ENCODE assay signal across 1 cellular context in the genomic region with DNA sequence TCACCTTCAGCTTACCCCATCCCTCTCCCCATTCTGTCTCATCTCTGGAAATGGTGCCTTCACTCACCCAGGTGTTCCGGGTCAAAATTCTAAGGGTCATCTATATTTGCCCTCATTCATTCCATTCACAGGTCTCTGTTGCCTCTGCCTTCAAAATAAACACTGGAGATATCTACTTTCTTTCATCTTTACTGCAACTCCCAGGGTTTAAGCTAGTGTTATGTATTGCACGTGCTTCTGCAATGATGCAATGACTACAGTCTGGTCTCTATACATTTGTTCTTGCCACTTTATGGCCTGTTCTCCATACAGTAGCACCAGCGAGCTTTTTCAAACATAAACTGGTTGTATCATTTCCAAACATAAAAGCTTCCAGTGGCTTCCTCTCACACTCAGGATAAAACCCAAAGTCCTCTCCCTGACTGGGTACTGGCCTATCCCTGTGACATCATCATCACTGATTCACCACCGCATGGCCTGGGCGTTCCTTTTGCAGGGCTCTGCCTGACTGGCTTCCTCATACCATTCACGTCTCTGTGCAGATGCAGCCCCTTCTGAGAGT.
TF ChIP-seq lines count a peak whose summit lies in the region.

No MANE protein-coding gene starts in this region.

TF ChIP-seq in HepG2, 621 proteins besides CTCF, POLR2A, EP300 and RAD21 (continued from another document and continues in another):
- TF ChIP-seq, protein P1, sequence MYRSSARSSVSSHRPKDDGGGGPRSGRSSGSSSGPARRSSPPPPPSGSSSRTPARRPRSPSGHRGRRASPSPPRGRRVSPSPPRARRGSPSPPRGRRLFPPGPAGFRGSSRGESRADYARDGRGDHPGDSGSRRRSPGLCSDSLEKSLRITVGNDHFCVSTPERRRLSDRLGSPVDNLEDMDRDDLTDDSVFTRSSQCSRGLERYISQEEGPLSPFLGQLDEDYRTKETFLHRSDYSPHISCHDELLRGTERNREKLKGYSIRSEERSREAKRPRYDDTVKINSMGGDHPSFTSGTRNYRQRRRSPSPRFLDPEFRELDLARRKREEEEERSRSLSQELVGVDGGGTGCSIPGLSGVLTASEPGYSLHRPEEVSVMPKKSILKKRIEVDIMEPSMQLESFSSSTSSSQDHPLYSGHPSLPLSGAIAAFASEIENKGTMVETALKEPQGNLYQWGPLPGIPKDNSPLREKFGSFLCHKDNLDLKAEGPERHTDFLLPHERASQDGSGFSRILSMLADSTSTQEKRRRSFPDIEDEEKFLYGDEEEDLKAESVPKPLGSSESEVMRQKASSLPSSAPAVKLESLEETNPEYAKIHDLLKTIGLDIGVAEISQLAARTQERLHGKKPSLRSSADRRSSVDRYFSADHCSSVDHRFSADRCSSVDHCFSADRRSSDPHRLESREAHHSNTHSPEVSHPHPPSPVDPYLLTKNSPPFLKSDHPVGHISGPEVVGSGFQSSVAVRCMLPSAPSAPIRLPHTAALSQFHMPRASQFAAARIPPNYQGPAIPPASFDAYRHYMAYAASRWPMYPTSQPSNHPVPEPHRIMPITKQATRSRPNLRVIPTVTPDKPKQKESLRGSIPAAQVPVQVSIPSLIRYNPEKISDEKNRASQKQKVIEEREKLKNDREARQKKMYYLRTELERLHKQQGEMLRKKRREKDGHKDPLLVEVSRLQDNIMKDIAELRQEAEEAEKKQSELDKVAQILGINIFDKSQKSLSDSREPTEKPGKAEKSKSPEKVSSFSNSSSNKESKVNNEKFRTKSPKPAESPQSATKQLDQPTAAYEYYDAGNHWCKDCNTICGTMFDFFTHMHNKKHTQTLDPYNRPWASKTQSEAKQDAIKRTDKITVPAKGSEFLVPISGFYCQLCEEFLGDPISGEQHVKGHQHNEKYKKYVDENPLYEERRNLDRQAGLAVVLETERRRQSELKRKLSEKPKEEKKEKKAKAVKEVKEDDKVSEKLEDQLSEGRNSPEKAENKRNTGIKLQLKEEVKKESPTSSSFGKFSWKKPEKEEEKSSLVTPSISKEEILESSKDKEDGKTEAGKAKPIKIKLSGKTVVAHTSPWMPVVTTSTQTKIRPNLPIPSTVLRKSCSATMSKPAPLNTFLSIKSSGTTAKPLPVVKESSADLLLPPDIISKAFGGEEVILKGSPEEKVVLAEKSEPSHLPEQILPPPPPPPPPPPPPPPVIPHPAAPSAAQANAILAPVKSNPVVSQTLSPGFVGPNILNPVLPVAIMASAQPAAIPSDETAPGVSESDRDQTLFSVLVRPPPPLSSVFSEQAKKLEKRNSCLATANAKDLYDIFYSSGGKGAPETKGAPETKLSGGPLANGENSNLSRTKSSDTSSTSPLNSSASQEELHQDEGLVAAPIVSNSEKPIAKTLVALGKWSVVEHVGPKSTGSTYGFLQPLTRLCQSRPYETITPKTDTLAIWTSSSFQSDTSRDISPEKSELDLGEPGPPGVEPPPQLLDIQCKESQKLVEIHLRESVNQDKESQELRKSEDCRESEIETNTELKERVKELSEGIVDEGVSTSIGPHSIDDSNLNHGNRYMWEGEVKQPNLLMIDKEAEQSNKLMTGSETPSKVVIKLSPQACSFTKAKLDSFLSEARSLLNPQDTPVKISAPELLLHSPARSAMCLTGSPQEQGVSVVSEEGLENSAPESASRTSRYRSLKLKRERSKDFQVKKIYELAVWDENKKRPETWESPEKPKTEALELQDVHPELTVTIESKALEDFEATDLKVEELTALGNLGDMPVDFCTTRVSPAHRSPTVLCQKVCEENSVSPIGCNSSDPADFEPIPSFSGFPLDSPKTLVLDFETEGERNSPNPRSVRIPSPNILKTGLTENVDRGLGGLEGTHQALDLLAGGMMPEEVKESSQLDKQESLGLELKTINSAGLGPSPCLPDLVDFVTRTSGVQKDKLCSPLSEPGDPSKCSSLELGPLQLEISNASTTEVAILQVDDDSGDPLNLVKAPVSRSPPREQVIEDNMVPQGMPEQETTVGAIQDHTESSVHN (CRISPR knock-in tag; IDR thresholded peaks at IDR 0.05): no peak
- TF ChIP-seq ZGPAT (CRISPR knock-in tag; IDR thresholded peaks at IDR 0.05): peak; percentile 87
- no peak for TF ChIP-seq ZNF766 (CRISPR knock-in tag; IDR thresholded peaks at IDR 0.05; ENCODE audit: borderline replicate concordance)
- TF ChIP-seq ZNF441 (CRISPR knock-in tag; IDR thresholded peaks at IDR 0.05; ENCODE audit: borderline replicate concordance): no peak
- TF ChIP-seq, protein P2, sequence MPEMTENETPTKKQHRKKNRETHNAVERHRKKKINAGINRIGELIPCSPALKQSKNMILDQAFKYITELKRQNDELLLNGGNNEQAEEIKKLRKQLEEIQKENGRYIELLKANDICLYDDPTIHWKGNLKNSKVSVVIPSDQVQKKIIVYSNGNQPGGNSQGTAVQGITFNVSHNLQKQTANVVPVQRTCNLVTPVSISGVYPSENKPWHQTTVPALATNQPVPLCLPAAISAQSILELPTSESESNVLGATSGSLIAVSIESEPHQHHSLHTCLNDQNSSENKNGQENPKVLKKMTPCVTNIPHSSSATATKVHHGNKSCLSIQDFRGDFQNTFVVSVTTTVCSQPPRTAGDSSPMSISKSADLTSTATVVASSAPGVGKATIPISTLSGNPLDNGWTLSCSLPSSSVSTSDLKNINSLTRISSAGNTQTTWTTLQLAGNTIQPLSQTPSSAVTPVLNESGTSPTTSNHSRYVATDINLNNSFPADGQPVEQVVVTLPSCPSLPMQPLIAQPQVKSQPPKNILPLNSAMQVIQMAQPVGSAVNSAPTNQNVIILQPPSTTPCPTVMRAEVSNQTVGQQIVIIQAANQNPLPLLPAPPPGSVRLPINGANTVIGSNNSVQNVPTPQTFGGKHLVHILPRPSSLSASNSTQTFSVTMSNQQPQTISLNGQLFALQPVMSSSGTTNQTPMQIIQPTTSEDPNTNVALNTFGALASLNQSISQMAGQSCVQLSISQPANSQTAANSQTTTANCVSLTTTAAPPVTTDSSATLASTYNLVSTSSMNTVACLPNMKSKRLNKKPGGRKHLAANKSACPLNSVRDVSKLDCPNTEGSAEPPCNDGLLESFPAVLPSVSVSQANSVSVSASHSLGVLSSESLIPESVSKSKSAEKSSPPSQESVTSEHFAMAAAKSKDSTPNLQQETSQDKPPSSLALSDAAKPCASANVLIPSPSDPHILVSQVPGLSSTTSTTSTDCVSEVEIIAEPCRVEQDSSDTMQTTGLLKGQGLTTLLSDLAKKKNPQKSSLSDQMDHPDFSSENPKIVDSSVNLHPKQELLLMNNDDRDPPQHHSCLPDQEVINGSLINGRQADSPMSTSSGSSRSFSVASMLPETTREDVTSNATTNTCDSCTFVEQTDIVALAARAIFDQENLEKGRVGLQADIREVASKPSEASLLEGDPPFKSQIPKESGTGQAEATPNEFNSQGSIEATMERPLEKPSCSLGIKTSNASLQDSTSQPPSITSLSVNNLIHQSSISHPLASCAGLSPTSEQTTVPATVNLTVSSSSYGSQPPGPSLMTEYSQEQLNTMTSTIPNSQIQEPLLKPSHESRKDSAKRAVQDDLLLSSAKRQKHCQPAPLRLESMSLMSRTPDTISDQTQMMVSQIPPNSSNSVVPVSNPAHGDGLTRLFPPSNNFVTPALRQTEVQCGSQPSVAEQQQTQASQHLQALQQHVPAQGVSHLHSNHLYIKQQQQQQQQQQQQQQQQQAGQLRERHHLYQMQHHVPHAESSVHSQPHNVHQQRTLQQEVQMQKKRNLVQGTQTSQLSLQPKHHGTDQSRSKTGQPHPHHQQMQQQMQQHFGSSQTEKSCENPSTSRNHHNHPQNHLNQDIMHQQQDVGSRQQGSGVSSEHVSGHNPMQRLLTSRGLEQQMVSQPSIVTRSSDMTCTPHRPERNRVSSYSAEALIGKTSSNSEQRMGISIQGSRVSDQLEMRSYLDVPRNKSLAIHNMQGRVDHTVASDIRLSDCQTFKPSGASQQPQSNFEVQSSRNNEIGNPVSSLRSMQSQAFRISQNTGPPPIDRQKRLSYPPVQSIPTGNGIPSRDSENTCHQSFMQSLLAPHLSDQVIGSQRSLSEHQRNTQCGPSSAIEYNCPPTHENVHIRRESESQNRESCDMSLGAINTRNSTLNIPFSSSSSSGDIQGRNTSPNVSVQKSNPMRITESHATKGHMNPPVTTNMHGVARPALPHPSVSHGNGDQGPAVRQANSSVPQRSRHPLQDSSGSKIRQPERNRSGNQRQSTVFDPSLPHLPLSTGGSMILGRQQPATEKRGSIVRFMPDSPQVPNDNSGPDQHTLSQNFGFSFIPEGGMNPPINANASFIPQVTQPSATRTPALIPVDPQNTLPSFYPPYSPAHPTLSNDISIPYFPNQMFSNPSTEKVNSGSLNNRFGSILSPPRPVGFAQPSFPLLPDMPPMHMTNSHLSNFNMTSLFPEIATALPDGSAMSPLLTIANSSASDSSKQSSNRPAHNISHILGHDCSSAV (CRISPR knock-in tag; IDR thresholded peaks at IDR 0.05; ENCODE audit: borderline replicate concordance): no peak
- no peak for TF ChIP-seq ZFP37 (CRISPR knock-in tag; IDR thresholded peaks at IDR 0.05; ENCODE audit: borderline replicate concordance)
- TF ChIP-seq ZNF282 (IDR thresholded peaks at IDR 0.05; ENCODE audit: partially characterized antibody): no peak
- TF ChIP-seq ZBTB44 (CRISPR knock-in tag; IDR thresholded peaks at IDR 0.05): no peak
- TF ChIP-seq CBFB (CRISPR knock-in tag; IDR thresholded peaks at IDR 0.05): peak; percentile 78
- peak; percentile 29; the same call in 1 of the 2 replicates for TF ChIP-seq DRAP1 (CRISPR knock-in tag; IDR thresholded peaks at IDR 0.05)
- TF ChIP-seq THRA (CRISPR knock-in tag; IDR thresholded peaks at IDR 0.05; ENCODE audit: borderline replicate concordance): peak; percentile 84
- TF ChIP-seq TEAD2 (CRISPR knock-in tag; IDR thresholded peaks at IDR 0.05): 0 out of 2 replicates have a peak, but pooled peaks have one; percentile 64
- TF ChIP-seq ZNF770 (CRISPR knock-in tag; IDR thresholded peaks at IDR 0.05): peak; percentile 30; the same call in 1 of the 2 replicates
- TF ChIP-seq ADNP (CRISPR knock-in tag; IDR thresholded peaks at IDR 0.05): no peak
- TF ChIP-seq MIER2 (CRISPR knock-in tag; IDR thresholded peaks at IDR 0.05): peak; percentile 57; the same call in 1 of the 2 replicates
- 0 out of 2 replicates have a peak, but pooled peaks have one; percentile 42 for TF ChIP-seq KMT2A (CRISPR knock-in tag; IDR thresholded peaks at IDR 0.05)
- TF ChIP-seq, protein P3, sequence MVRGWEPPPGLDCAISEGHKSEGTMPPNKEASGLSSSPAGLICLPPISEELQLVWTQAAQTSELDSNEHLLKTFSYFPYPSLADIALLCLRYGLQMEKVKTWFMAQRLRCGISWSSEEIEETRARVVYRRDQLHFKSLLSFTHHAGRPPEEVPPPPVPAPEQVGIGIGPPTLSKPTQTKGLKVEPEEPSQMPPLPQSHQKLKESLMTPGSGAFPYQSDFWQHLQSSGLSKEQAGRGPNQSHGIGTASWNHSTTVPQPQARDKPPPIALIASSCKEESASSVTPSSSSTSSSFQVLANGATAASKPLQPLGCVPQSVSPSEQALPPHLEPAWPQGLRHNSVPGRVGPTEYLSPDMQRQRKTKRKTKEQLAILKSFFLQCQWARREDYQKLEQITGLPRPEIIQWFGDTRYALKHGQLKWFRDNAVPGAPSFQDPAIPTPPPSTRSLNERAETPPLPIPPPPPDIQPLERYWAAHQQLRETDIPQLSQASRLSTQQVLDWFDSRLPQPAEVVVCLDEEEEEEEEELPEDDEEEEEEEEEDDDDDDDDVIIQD (CRISPR knock-in tag; IDR thresholded peaks at IDR 0.05; ENCODE audit: low read depth): peak; percentile 81
- TF ChIP-seq NR2C2 (CRISPR knock-in tag; IDR thresholded peaks at IDR 0.05; ENCODE audit: borderline replicate concordance): peak; percentile 93
- TF ChIP-seq NFKB2 (CRISPR knock-in tag; IDR thresholded peaks at IDR 0.05; ENCODE audit: borderline replicate concordance): no peak
- TF ChIP-seq JUND (CRISPR knock-in tag; IDR thresholded peaks at IDR 0.05): peak; percentile 92
